ENCODE assay signal across 8 cellular contexts in the genomic region with DNA sequence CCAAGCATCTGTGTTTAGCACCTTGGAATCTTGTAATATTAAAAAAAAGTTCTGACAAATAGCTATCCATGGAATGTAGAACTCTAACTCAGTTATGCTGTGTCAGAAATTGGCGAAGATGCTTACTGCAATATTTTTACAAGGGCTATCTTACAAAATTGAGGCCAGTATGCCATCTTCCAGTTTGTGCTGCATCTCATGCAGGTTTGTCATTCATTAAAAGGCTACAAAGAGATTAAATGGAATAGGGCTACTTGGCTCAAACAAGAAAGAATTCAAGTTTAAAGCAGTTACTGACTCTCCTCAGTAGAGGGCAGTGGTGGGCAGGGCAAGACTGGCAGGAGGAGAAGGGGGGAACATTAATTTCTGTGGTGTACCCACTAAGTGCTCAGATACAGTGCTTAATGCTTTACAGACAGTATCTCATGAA.
DNase-seq lines count a peak whose midpoint lies in the region; TF ChIP-seq lines count a peak whose summit lies in the region.

No MANE protein-coding gene starts in this region.

- H3K4me3 ChIP-seq in OCI-LY1 (ENCODE audit: low read depth, low read length, poor library complexity, severe bottlenecking): no peak overlapping the region

- H3K27me3 ChIP-seq in OCI-LY1 (ENCODE audit: insufficient read depth, low read length): no peaks in the 10 kb centered on the region

- no peak overlapping the region for H3K27ac ChIP-seq in OCI-LY1 (ENCODE audit: low read depth, low read length, poor library complexity, severe bottlenecking)

- no peaks in the 10 kb centered on the region for H3K9me3 ChIP-seq in OCI-LY1 (ENCODE audit: low read length)

- no peak overlapping the region for H3K4me2 ChIP-seq in OCI-LY1 (ENCODE audit: low read length)

- H3K4me1 ChIP-seq in OCI-LY1 (ENCODE audit: insufficient read depth, low read length, severe bottlenecking): no peaks in the 10 kb centered on the region

- no peak overlapping the region for H3K9ac ChIP-seq in OCI-LY1 (ENCODE audit: low read length)

- no peaks in the 10 kb centered on the region for H3F3A ChIP-seq in OCI-LY1 (ENCODE audit: insufficient read depth, low read length)

- peak; percentile 55 for TF ChIP-seq CTCF in OCI-LY1 (IDR thresholded peaks at IDR 0.05; ENCODE audit: low read length)

- no peaks in the 10 kb centered on the region for H3K36me3 ChIP-seq in OCI-LY1 (ENCODE audit: insufficient read depth, low read length)

- no peak overlapping the region for H2AFZ ChIP-seq in OCI-LY1 (ENCODE audit: low read length)

- peak; percentile 2 for DNase-seq in activated CD4-positive, alpha-beta T cell treated with anti-CD3 and anti-CD28 coated beads for 48 hours
- DNase-seq in activated CD4-positive, alpha-beta T cell treated with anti-CD3 and anti-CD28 coated beads for 4 hours: no peak
- DNase-seq in fibroblast of peridontal ligament (ENCODE audit: extremely low read depth) (peak; percentile 7), smooth muscle cell of the brain vasculature (ENCODE audit: low read depth, low spot score) (peak; percentile 2), NCI-H128 (lab: John Stamatoyannopoulos, UW; ENCODE audit: unreplicated experiment) (no peak), NCI-H1048 (lab: John Stamatoyannopoulos, UW) (no peak), NCI-H510A treated with DMSO at 0.1 percent for 48 hours (lab: John Stamatoyannopoulos, UW) (no peak)

- H3K79me2 ChIP-seq in OCI-LY1 (ENCODE audit: insufficient read depth, low read length): no peaks in the 10 kb centered on the region

- H4K20me1 ChIP-seq in OCI-LY1 (ENCODE audit: insufficient read depth, low read length): no peaks in the 10 kb centered on the region

- H3K9me2 ChIP-seq in OCI-LY1 (ENCODE audit: low read depth, low read length): no peaks in the 10 kb centered on the region

Comparison
In these comparisons a context has a peak if more than half of its experiments do, and no peak if none do; other contexts are left out.
1. DNase-seq: peak in activated CD4-positive, alpha-beta T cell treated with anti-CD3 and anti-CD28 coated beads for 48 hours (single experiment), fibroblast of peridontal ligament (single experiment) and smooth muscle cell of the brain vasculature (single experiment); none in activated CD4-positive, alpha-beta T cell treated with anti-CD3 and anti-CD28 coated beads for 4 hours (0 of 2), NCI-H128 (single experiment), NCI-H1048 (single experiment) and NCI-H510A treated with DMSO at 0.1 percent for 48 hours (single experiment).